In the genomic region with DNA sequence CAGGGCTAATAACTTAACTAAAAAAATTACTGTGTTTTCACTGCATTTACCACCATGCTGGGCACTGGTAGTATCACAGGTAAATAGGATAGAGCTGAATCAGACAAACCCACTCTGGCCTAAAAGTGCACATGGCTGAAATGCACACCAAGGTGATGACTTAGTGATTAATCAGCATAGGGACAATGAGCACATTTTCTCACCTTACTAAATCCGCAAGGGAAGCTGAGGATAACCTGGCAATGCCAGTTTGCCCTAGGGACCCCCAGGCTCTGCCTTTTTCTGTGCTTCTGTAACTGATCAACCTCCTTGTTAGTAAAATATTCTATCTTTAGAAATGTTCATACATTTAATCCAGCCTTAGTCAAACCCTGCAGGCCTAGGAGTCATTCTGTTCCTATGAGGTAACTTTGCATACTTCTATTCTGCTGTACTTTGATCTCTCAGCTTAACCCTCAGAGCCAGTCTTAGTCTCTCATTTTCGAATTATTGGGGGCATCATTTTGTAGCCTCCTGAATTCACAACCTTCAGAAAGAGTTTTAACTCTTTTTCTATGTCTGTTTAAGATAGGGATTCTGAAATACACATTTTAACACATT, we compare ENCODE assay signal across 16 cellular contexts.
DNase-seq lines count a peak whose midpoint lies in the region; ATAC-seq and TF ChIP-seq lines count a peak whose summit lies in the region.
"Had no signal": no experiment of that assay in that cellular context is flagged by ENCODE, and none has a peak within 500 bp of the region (broad histone marks: within the 10 kb centered on the region; RNA-seq: fewer than 3 reads in every experiment).

No MANE protein-coding gene starts in this region.

- POLR2A ChIA-PET in AG04450 (lab: Yijun Ruan, JAX) = no interaction called here
- POLR2A ChIA-PET in naive thymus-derived CD4-positive, alpha-beta T cell (lab: Charles Lee) = interaction anchor here (0.8 to 1.3 kb wide), 3 partner anchors 13 to 112 kb away, joined by 3 to 4 read pairs (median 3); no protein-coding TSS in a partner anchor

- ATAC-seq in HG02759 (IDR thresholded peaks at IDR 0.05; ENCODE audit: unreplicated experiment) = peak; percentile 42
- ATAC-seq in naive thymus-derived CD4-positive, alpha-beta T cell = no peak

- H3K4me3 ChIP-seq in AG04450 (ENCODE audit: low read depth, low read length) = no peak overlapping the region
- no peak overlapping the region for H3K4me3 ChIP-seq in astrocyte of the spinal cord (ENCODE audit: low read depth, low read length)
- H3K4me3 ChIP-seq in kidney epithelial cell (ENCODE audit: low read depth, low read length) = no peak overlapping the region
- no peak overlapping the region for H3K4me3 ChIP-seq in naive thymus-derived CD4-positive, alpha-beta T cell (ENCODE audit: low read length)

- in situ Hi-C loops in astrocyte of the spinal cord (cut with HindIII; ENCODE audit: low sequenced_read_pairs) = no loop called here

- H3K27me3 Mint-ChIP-seq in naive thymus-derived CD4-positive, alpha-beta T cell = no peaks in the 10 kb centered on the region
- H3K27me3 Mint-ChIP-seq: type B pancreatic cell had no signal

- H3K36me3 ChIP-seq in kidney epithelial cell (ENCODE audit: control insufficient read depth, insufficient read depth, low read length) = no peaks in the 10 kb centered on the region
- H3K36me3 ChIP-seq in naive thymus-derived CD4-positive, alpha-beta T cell (ENCODE audit: control insufficient read depth in 2 of 3, insufficient read depth in 3 of 3, low read length in 3 of 3) = no peaks in the 10 kb centered on the region
- H3K36me3 ChIP-seq: BE2C had no signal

- TF ChIP-seq CTCF in AG04450 (IDR thresholded peaks at IDR 0.05; ENCODE audit: low read depth, low read length) (no peak), astrocyte of the spinal cord (IDR thresholded peaks at IDR 0.05; ENCODE audit: low read depth, low read length) (no peak), kidney epithelial cell (IDR thresholded peaks at IDR 0.05; ENCODE audit: insufficient read depth, low read length, poor library complexity, severe bottlenecking) (no peak)

- no peaks in the 10 kb centered on the region for H3K9me3 ChIP-seq in AG04450 (ENCODE audit: control insufficient read depth, insufficient read depth, low read length)
- no peaks in the 10 kb centered on the region for H3K9me3 ChIP-seq in naive thymus-derived CD4-positive, alpha-beta T cell (ENCODE audit: control insufficient read depth in 2 of 3, low read length in 3 of 3)
- H3K9me3 ChIP-seq: BE2C had no signal

- no peak overlapping the region for H3K4me3 Mint-ChIP-seq in naive thymus-derived CD4-positive, alpha-beta T cell
- H3K4me3 Mint-ChIP-seq: endodermal cell, type B pancreatic cell had no signal

- DNase-seq in AG04450 (ENCODE audit: low read depth, low spot score) (no peak), astrocyte of the spinal cord (ENCODE audit: low read depth, low spot score) (peak; percentile 58), kidney epithelial cell (ENCODE audit: low read depth) (peak; percentile 23), OCI-M1 (lab: John Stamatoyannopoulos, UW) (no peak), cerebellar nuclear complex (lab: John Stamatoyannopoulos, UW) (no peak), SHP77 (lab: John Stamatoyannopoulos, UW) (no peak)
- DNase-seq in naive thymus-derived CD4-positive, alpha-beta T cell = no peak
- DNase-seq: activated T-cell treated with anti-CD3 and anti-CD28 coated beads for 4 hours, BE2C, endodermal cell, NCI-H1092, NCI-H526 treated with DMSO at 0.1 percent for 48 hours, SIG-M5 had no signal

- intact Hi-C loops in naive thymus-derived CD4-positive, alpha-beta T cell (cut with micrococcal nuclease) = loop anchor here in 1 of 2 donors (5.0 kb wide), 1 partner anchor 96 kb away; no protein-coding TSS in a partner anchor

- CTCF ChIA-PET in AG04450 (lab: Charles Lee) = no interaction called here
- CTCF ChIA-PET in naive thymus-derived CD4-positive, alpha-beta T cell (lab: Charles Lee) = no interaction called here

- H3K27ac Mint-ChIP-seq in naive thymus-derived CD4-positive, alpha-beta T cell = no peak overlapping the region
- H3K27ac Mint-ChIP-seq: endodermal cell, type B pancreatic cell had no signal

- H3K4me1 Mint-ChIP-seq in naive thymus-derived CD4-positive, alpha-beta T cell = no peaks in the 10 kb centered on the region

- H3K27me3 ChIP-seq in AG04450 (ENCODE audit: control insufficient read depth, insufficient read depth, low read length) = no peaks in the 10 kb centered on the region
- no peaks in the 10 kb centered on the region for H3K27me3 ChIP-seq in kidney epithelial cell (ENCODE audit: control insufficient read depth, insufficient read depth, low read length)
- no peaks in the 10 kb centered on the region for H3K27me3 ChIP-seq in naive thymus-derived CD4-positive, alpha-beta T cell (ENCODE audit: control insufficient read depth in 2 of 2, insufficient read depth in 2 of 2, low read length in 2 of 2)
- H3K27me3 ChIP-seq: BE2C had no signal

- no peaks in the 10 kb centered on the region for H3K4me1 ChIP-seq in naive thymus-derived CD4-positive, alpha-beta T cell (ENCODE audit: control insufficient read depth in 2 of 2, insufficient read depth in 2 of 2, low read length in 2 of 2)
- H3K4me1 ChIP-seq: BE2C had no signal

- H3K36me3 Mint-ChIP-seq in naive thymus-derived CD4-positive, alpha-beta T cell = no peaks in the 10 kb centered on the region
- H3K36me3 Mint-ChIP-seq: type B pancreatic cell had no signal

- peaks cover 0 to 2% (median 0%) of the 10 kb centered on the region in 11 donors for H3K9me3 Mint-ChIP-seq in naive thymus-derived CD4-positive, alpha-beta T cell
- H3K9me3 Mint-ChIP-seq: endodermal cell, type B pancreatic cell had no signal

- peak overlapping the region; percentile 32 for H3K27ac ChIP-seq in AG04450 (ENCODE audit: low read depth, low read length)
- no peak overlapping the region for H3K27ac ChIP-seq in naive thymus-derived CD4-positive, alpha-beta T cell (ENCODE audit: low read depth, low read length)
- H3K27ac ChIP-seq: HL-60 had no signal

Comparison
In these comparisons a context has a peak if more than half of its experiments do, and no peak if none do; other contexts are left out.
1. DNase-seq: peak in astrocyte of the spinal cord (single experiment) and kidney epithelial cell (single experiment); none in AG04450 (single experiment), OCI-M1 (single experiment), cerebellar nuclear complex (0 of 2), naive thymus-derived CD4-positive, alpha-beta T cell (0 of 9) and SHP77 (0 of 2).